Comparison of ENCODE assay signal across 1 cellular context in genomic region chr9:92325991-92326500, GRCh38.
TF ChIP-seq lines count a peak whose summit lies in the region.

No MANE protein-coding gene starts in this region.

TF ChIP-seq in WTC11, 78 proteins besides CTCF, POLR2A, EP300 and RAD21 (continued from another document):
- TF ChIP-seq, protein P1, sequence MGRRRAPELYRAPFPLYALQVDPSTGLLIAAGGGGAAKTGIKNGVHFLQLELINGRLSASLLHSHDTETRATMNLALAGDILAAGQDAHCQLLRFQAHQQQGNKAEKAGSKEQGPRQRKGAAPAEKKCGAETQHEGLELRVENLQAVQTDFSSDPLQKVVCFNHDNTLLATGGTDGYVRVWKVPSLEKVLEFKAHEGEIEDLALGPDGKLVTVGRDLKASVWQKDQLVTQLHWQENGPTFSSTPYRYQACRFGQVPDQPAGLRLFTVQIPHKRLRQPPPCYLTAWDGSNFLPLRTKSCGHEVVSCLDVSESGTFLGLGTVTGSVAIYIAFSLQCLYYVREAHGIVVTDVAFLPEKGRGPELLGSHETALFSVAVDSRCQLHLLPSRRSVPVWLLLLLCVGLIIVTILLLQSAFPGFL (CRISPR knock-in tag; IDR thresholded peaks at IDR 0.05; ENCODE audit: borderline replicate concordance): no peak
- TF ChIP-seq GABPB1 (CRISPR knock-in tag; IDR thresholded peaks at IDR 0.05): no peak
- TF ChIP-seq FOXJ3 (CRISPR knock-in tag; IDR thresholded peaks at IDR 0.05; ENCODE audit: borderline replicate concordance): no peak
- TF ChIP-seq ATF6 (CRISPR knock-in tag; IDR thresholded peaks at IDR 0.05): no peak
- TF ChIP-seq AFF4 (CRISPR knock-in tag; IDR thresholded peaks at IDR 0.05; ENCODE audit: borderline replicate concordance): no peak
TF ChIP-seq in WTC11: peak in this region for 3.
